1 cellular context compared by ENCODE assay signal in the genomic region with DNA sequence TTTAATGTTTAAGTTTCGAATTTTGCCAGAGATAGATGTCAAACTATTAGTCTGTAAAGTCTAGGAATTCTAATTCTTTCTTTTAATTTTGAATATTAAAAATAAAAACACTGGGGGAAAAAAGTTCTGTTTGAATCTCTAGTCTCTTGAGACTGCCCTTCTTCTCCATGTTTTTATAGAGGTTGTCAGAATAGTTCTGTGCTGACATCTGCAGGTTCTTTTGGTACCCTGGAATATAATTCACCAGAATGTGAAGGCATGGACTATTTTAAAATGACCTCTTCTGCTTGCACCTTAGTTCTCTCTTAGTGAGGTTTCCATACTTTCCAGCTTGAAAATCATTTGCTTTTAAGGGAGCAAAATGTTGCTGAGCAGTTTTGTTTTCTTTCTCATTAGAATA.
TF ChIP-seq lines count a peak whose summit lies in the region.

No MANE protein-coding gene starts in this region.

TF ChIP-seq in K562, 482 proteins besides CTCF, POLR2A, EP300 and RAD21:
- TF ChIP-seq BDP1 (IDR thresholded peaks at IDR 0.05; ENCODE audit: insufficient read depth, insufficient read length): no peak
- TF ChIP-seq, protein P1, sequence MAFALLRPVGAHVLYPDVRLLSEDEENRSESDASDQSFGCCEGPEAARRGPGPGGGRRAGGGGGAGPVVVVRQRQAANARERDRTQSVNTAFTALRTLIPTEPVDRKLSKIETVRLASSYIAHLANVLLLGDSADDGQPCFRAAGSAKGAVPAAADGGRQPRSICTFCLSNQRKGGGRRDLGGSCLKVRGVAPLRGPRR (CRISPR knock-in tag; IDR thresholded peaks at IDR 0.05): no peak
- no peak for TF ChIP-seq MAFG (tag; conservative IDR thresholded peaks at IDR 0.05)
- TF ChIP-seq BACH1 (tag; IDR thresholded peaks at IDR 0.05): no peak
- TF ChIP-seq, protein P2, sequence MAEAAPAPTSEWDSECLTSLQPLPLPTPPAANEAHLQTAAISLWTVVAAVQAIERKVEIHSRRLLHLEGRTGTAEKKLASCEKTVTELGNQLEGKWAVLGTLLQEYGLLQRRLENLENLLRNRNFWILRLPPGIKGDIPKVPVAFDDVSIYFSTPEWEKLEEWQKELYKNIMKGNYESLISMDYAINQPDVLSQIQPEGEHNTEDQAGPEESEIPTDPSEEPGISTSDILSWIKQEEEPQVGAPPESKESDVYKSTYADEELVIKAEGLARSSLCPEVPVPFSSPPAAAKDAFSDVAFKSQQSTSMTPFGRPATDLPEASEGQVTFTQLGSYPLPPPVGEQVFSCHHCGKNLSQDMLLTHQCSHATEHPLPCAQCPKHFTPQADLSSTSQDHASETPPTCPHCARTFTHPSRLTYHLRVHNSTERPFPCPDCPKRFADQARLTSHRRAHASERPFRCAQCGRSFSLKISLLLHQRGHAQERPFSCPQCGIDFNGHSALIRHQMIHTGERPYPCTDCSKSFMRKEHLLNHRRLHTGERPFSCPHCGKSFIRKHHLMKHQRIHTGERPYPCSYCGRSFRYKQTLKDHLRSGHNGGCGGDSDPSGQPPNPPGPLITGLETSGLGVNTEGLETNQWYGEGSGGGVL (CRISPR knock-in tag; IDR thresholded peaks at IDR 0.05): no peak
- TF ChIP-seq, protein P3, sequence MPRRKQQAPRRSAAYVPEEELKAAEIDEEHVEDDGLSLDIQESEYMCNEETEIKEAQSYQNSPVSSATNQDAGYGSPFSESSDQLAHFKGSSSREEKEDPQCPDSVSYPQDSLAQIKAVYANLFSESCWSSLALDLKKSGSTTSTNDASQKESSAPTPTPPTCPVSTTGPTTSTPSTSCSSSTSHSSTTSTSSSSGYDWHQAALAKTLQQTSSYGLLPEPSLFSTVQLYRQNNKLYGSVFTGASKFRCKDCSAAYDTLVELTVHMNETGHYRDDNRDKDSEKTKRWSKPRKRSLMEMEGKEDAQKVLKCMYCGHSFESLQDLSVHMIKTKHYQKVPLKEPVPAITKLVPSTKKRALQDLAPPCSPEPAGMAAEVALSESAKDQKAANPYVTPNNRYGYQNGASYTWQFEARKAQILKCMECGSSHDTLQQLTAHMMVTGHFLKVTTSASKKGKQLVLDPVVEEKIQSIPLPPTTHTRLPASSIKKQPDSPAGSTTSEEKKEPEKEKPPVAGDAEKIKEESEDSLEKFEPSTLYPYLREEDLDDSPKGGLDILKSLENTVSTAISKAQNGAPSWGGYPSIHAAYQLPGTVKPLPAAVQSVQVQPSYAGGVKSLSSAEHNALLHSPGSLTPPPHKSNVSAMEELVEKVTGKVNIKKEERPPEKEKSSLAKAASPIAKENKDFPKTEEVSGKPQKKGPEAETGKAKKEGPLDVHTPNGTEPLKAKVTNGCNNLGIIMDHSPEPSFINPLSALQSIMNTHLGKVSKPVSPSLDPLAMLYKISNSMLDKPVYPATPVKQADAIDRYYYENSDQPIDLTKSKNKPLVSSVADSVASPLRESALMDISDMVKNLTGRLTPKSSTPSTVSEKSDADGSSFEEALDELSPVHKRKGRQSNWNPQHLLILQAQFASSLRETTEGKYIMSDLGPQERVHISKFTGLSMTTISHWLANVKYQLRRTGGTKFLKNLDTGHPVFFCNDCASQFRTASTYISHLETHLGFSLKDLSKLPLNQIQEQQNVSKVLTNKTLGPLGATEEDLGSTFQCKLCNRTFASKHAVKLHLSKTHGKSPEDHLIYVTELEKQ (CRISPR knock-in tag; IDR thresholded peaks at IDR 0.05): no peak
- no peak for TF ChIP-seq TARDBP (IDR thresholded peaks at IDR 0.05)
- TF ChIP-seq ZNF143 (CRISPR knock-in tag; IDR thresholded peaks at IDR 0.05): no peak
- no peak for TF ChIP-seq RBM15 (IDR thresholded peaks at IDR 0.05; ENCODE audit: insufficient read depth, low read length)
- TF ChIP-seq BRF1 (IDR thresholded peaks at IDR 0.05; ENCODE audit: borderline replicate concordance, extremely low read depth, insufficient read length): no peak
- TF ChIP-seq, protein P4, sequence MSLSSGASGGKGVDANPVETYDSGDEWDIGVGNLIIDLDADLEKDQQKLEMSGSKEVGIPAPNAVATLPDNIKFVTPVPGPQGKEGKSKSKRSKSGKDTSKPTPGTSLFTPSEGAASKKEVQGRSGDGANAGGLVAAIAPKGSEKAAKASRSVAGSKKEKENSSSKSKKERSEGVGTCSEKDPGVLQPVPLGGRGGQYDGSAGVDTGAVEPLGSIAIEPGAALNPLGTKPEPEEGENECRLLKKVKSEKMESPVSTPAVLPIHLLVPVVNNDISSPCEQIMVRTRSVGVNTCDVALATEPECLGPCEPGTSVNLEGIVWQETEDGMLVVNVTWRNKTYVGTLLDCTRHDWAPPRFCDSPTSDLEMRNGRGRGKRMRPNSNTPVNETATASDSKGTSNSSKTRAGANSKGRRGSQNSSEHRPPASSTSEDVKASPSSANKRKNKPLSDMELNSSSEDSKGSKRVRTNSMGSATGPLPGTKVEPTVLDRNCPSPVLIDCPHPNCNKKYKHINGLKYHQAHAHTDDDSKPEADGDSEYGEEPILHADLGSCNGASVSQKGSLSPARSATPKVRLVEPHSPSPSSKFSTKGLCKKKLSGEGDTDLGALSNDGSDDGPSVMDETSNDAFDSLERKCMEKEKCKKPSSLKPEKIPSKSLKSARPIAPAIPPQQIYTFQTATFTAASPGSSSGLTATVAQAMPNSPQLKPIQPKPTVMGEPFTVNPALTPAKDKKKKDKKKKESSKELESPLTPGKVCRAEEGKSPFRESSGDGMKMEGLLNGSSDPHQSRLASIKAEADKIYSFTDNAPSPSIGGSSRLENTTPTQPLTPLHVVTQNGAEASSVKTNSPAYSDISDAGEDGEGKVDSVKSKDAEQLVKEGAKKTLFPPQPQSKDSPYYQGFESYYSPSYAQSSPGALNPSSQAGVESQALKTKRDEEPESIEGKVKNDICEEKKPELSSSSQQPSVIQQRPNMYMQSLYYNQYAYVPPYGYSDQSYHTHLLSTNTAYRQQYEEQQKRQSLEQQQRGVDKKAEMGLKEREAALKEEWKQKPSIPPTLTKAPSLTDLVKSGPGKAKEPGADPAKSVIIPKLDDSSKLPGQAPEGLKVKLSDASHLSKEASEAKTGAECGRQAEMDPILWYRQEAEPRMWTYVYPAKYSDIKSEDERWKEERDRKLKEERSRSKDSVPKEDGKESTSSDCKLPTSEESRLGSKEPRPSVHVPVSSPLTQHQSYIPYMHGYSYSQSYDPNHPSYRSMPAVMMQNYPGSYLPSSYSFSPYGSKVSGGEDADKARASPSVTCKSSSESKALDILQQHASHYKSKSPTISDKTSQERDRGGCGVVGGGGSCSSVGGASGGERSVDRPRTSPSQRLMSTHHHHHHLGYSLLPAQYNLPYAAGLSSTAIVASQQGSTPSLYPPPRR (CRISPR knock-in tag; IDR thresholded peaks at IDR 0.05; ENCODE audit: borderline replicate concordance): no peak
- TF ChIP-seq NONO (IDR thresholded peaks at IDR 0.05; ENCODE audit: low read depth in 2 of 2, low read length in 1 of 2): no peak
- no peak for TF ChIP-seq NR1H2 (CRISPR knock-in tag; IDR thresholded peaks at IDR 0.05)
- TF ChIP-seq MBD2 (IDR thresholded peaks at IDR 0.05; ENCODE audit: borderline replicate concordance, low read depth): no peak
- no peak for TF ChIP-seq ELF1 (tag; IDR thresholded peaks at IDR 0.05)
- TF ChIP-seq SMAD3 (CRISPR knock-in tag; conservative IDR thresholded peaks at IDR 0.05): no peak
